Comparison of ENCODE assay signal across 1 cellular context in the genomic region with DNA sequence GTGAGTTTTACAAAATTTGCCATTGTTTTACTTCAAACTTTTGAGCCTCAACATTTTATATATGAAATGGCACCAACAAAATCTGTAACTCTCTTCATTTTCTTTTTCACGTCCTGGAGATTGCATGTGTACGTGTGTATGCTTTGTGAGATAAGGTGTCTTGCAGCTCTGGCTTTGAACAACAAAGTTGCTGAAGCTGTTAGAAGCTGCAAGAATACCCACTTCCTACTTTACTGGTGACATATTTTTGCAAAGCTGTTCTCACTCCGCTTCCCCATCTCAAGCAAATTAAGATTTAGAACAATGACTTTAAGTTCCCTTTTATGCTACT.
A peak's percentile ranks its signal among the peaks of the same experiment; 100 is the strongest.
TF ChIP-seq lines count a peak whose summit lies in the region.

No MANE protein-coding gene starts in this region.

TF ChIP-seq in GM12878, 131 proteins besides CTCF, POLR2A, EP300 and RAD21:
- TF ChIP-seq MEF2B (IDR thresholded peaks at IDR 0.05; ENCODE audit: partially characterized antibody, poor library complexity, severe bottlenecking), result no peak
- TF ChIP-seq ATF7 (IDR thresholded peaks at IDR 0.05; ENCODE audit: low read depth), result 0 out of 2 replicates have a peak, but pooled peaks have one; percentile 20
- TF ChIP-seq, protein P1, sequence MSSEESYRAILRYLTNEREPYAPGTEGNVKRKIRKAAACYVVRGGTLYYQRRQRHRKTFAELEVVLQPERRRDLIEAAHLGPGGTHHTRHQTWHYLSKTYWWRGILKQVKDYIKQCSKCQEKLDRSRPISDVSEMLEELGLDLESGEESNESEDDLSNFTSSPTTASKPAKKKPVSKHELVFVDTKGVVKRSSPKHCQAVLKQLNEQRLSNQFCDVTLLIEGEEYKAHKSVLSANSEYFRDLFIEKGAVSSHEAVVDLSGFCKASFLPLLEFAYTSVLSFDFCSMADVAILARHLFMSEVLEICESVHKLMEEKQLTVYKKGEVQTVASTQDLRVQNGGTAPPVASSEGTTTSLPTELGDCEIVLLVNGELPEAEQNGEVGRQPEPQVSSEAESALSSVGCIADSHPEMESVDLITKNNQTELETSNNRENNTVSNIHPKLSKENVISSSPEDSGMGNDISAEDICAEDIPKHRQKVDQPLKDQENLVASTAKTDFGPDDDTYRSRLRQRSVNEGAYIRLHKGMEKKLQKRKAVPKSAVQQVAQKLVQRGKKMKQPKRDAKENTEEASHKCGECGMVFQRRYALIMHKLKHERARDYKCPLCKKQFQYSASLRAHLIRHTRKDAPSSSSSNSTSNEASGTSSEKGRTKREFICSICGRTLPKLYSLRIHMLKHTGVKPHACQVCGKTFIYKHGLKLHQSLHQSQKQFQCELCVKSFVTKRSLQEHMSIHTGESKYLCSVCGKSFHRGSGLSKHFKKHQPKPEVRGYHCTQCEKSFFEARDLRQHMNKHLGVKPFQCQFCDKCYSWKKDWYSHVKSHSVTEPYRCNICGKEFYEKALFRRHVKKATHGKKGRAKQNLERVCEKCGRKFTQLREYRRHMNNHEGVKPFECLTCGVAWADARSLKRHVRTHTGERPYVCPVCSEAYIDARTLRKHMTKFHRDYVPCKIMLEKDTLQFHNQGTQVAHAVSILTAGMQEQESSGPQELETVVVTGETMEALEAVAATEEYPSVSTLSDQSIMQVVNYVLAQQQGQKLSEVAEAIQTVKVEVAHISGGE (CRISPR knock-in tag; IDR thresholded peaks at IDR 0.05), result no peak
- peak; percentile 69 for TF ChIP-seq SPI1 (IDR thresholded peaks at IDR 0.05; ENCODE audit: borderline replicate concordance, insufficient read depth, low read depth, low read length)
- TF ChIP-seq STAT1 (conservative IDR thresholded peaks at IDR 0.05), result no peak
- no peak for TF ChIP-seq NR2C2 (IDR thresholded peaks at IDR 0.05; ENCODE audit: borderline replicate concordance, control insufficient read depth, insufficient read length, low read depth)
- TF ChIP-seq, protein P2, sequence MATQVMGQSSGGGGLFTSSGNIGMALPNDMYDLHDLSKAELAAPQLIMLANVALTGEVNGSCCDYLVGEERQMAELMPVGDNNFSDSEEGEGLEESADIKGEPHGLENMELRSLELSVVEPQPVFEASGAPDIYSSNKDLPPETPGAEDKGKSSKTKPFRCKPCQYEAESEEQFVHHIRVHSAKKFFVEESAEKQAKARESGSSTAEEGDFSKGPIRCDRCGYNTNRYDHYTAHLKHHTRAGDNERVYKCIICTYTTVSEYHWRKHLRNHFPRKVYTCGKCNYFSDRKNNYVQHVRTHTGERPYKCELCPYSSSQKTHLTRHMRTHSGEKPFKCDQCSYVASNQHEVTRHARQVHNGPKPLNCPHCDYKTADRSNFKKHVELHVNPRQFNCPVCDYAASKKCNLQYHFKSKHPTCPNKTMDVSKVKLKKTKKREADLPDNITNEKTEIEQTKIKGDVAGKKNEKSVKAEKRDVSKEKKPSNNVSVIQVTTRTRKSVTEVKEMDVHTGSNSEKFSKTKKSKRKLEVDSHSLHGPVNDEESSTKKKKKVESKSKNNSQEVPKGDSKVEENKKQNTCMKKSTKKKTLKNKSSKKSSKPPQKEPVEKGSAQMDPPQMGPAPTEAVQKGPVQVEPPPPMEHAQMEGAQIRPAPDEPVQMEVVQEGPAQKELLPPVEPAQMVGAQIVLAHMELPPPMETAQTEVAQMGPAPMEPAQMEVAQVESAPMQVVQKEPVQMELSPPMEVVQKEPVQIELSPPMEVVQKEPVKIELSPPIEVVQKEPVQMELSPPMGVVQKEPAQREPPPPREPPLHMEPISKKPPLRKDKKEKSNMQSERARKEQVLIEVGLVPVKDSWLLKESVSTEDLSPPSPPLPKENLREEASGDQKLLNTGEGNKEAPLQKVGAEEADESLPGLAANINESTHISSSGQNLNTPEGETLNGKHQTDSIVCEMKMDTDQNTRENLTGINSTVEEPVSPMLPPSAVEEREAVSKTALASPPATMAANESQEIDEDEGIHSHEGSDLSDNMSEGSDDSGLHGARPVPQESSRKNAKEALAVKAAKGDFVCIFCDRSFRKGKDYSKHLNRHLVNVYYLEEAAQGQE (IDR thresholded peaks at IDR 0.05; ENCODE audit: low read depth, low read length), result no peak
